ENCODE assay signal across 2 cellular contexts in the genomic region with DNA sequence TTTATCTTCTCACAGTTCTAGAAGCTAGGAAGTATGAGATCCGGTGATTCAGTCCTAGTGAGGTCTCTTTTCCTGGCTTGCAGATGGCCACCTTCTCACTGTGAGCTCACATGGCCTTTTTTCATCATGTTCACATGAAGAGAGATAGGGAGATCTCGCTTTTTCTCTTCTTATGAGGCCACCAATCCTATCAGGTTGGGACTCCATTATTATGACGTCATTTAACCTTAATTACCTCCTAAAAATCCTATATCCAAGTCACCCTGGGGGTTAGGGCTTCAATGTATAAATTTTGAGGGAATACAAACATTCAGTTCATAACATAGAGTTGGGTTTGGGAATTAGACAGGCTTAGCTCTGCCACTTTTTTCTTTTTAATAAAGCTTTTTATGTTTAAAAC.
TF ChIP-seq lines count a peak whose summit lies in the region.

No MANE protein-coding gene starts in this region.

TF ChIP-seq in HepG2, 621 proteins besides CTCF, POLR2A, EP300 and RAD21:
- TF ChIP-seq, protein P1, sequence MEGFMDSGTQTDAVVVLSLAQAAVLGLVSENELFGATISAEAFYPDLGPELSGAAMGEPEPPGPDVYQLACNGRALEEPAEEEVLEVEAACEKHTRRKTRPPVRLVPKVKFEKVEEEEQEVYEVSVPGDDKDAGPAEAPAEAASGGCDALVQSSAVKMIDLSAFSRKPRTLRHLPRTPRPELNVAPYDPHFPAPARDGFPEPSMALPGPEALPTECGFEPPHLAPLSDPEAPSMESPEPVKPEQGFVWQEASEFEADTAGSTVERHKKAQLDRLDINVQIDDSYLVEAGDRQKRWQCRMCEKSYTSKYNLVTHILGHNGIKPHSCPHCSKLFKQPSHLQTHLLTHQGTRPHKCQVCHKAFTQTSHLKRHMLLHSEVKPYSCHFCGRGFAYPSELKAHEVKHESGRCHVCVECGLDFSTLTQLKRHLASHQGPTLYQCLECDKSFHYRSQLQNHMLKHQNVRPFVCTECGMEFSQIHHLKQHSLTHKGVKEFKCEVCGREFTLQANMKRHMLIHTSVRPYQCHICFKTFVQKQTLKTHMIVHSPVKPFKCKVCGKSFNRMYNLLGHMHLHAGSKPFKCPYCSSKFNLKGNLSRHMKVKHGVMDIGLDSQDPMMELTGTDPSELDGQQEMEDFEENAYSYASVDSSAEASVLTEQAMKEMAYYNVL (CRISPR knock-in tag; IDR thresholded peaks at IDR 0.05; ENCODE audit: borderline replicate concordance): no peak
- TF ChIP-seq ZNF577 (CRISPR knock-in tag; IDR thresholded peaks at IDR 0.05; ENCODE audit: borderline replicate concordance, low read depth) (no peak), CREB1 (IDR thresholded peaks at IDR 0.05) (peak; percentile 92), CREB1 (CRISPR knock-in tag; IDR thresholded peaks at IDR 0.05) (no peak), DBP (CRISPR knock-in tag; IDR thresholded peaks at IDR 0.05; ENCODE audit: not compliant biosample characterization) (no peak), ZNF234 (CRISPR knock-in tag; conservative IDR thresholded peaks at IDR 0.05) (no peak), MZF1 (CRISPR knock-in tag; IDR thresholded peaks at IDR 0.05; ENCODE audit: borderline replicate concordance) (no peak), ZNF580 (CRISPR knock-in tag; IDR thresholded peaks at IDR 0.05; ENCODE audit: borderline replicate concordance, low read depth) (no peak), ZNF616 (CRISPR knock-in tag; IDR thresholded peaks at IDR 0.05; ENCODE audit: low read depth) (no peak), ATF7 (IDR thresholded peaks at IDR 0.05) (peak; percentile 99), ATF7 (CRISPR knock-in tag; IDR thresholded peaks at IDR 0.05) (no peak)
- TF ChIP-seq, protein P2, sequence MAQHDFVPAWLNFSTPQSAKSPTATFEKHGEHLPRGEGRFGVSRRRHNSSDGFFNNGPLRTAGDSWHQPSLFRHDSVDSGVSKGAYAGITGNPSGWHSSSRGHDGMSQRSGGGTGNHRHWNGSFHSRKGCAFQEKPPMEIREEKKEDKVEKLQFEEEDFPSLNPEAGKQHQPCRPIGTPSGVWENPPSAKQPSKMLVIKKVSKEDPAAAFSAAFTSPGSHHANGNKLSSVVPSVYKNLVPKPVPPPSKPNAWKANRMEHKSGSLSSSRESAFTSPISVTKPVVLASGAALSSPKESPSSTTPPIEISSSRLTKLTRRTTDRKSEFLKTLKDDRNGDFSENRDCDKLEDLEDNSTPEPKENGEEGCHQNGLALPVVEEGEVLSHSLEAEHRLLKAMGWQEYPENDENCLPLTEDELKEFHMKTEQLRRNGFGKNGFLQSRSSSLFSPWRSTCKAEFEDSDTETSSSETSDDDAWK (CRISPR knock-in tag; IDR thresholded peaks at IDR 0.05): no peak
TF ChIP-seq in HepG2: peak in this region for 2.

TF ChIP-seq in K562, 482 proteins besides CTCF, POLR2A, EP300 and RAD21:
- TF ChIP-seq, protein P3, sequence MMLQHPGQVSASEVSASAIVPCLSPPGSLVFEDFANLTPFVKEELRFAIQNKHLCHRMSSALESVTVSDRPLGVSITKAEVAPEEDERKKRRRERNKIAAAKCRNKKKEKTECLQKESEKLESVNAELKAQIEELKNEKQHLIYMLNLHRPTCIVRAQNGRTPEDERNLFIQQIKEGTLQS (IDR thresholded peaks at IDR 0.05): peak; percentile 68
- TF ChIP-seq, protein P3 (CRISPR knock-in tag; conservative IDR thresholded peaks at IDR 0.05): no peak
- TF ChIP-seq U2AF1 (optimal IDR thresholded peaks at IDR 0.05; ENCODE audit: low read depth, low read length) (no peak), ATF7 (IDR thresholded peaks at IDR 0.05) (peak; percentile 48; the same call in 1 of the 2 replicates)
